Comparison of ENCODE assay signal across 1 cellular context in the genomic region with DNA sequence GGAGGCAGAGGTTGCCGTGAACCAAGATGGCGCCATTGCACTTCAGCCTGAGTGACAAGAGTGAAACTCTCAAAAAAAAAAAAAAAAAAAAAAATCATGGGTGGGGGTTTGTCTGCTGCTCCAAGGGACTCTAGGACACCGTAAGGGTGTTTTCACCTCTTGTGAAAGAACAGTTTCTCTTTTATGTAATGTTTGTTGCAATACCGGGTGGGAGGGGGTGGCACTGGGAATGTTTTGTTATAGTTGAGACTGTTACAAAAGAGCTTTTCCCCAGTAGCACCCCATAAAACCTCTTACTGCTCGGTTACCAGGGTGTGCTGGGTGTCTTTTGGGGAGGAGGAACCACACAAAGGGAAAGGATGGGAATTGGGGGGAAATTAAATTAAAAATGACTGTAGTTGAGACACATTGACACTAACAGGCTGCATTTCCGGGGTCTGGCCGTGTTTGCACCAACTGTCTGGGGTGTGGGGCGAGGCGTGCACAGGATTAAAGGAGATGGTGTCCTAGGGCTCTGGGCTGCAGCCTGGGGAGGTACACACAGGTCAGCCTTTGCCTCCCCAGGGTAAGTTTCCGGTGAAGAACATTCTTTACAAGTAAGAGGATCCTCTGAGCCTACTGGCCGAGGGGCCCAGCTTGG.
TF ChIP-seq lines count a peak whose summit lies in the region.

No MANE protein-coding gene starts in this region.

TF ChIP-seq in IMR-90, 13 proteins besides CTCF, POLR2A, EP300 and RAD21 (continued from another document):
- TF ChIP-seq USF2 (IDR thresholded peaks at IDR 0.05; ENCODE audit: low read depth, low read length) (no peak), SMC3 (IDR thresholded peaks at IDR 0.05; ENCODE audit: low read depth, low read length) (no peak), FOS (IDR thresholded peaks at IDR 0.05; ENCODE audit: low read depth, low read length) (no peak), MAFK (IDR thresholded peaks at IDR 0.05; ENCODE audit: low read depth, low read length) (no peak), BHLHE40 (IDR thresholded peaks at IDR 0.05; ENCODE audit: low read depth, low read length) (no peak)
